In genomic region chr3:52705438-52705687, GRCh38 we compare ENCODE assay signal across 1 cellular context.
TF ChIP-seq lines count a peak whose summit lies in the region.

No MANE protein-coding gene starts in this region.

TF ChIP-seq in SK-N-SH, 30 proteins besides CTCF, POLR2A, EP300 and RAD21 (continued from another document):
- no peak for TF ChIP-seq ZBTB33 (IDR thresholded peaks at IDR 0.05; ENCODE audit: borderline replicate concordance, low read depth)
- TF ChIP-seq SIN3A (IDR thresholded peaks at IDR 0.05; ENCODE audit: borderline replicate concordance, low read depth, low read length) = no peak
- TF ChIP-seq MEF2A (IDR thresholded peaks at IDR 0.05; ENCODE audit: borderline replicate concordance, low read depth) = no peak
- TF ChIP-seq EZH2phosphoT487 (IDR thresholded peaks at IDR 0.05; ENCODE audit: borderline replicate concordance, low read depth) = no peak
- no peak for TF ChIP-seq FOSL2 (IDR thresholded peaks at IDR 0.05; ENCODE audit: borderline replicate concordance, low read depth)
- no peak for TF ChIP-seq POLR2AphosphoS5 (IDR thresholded peaks at IDR 0.05; ENCODE audit: low read depth, low read length)
- TF ChIP-seq TEAD4 (IDR thresholded peaks at IDR 0.05; ENCODE audit: borderline replicate concordance, insufficient read depth) = no peak
- no peak for TF ChIP-seq ELF1 (IDR thresholded peaks at IDR 0.05)
- TF ChIP-seq RXRA (IDR thresholded peaks at IDR 0.05; ENCODE audit: borderline replicate concordance, low read depth) = no peak
- TF ChIP-seq SMC3 (IDR thresholded peaks at IDR 0.05; ENCODE audit: low read depth, low read length) = no peak
- TF ChIP-seq, protein P1, sequence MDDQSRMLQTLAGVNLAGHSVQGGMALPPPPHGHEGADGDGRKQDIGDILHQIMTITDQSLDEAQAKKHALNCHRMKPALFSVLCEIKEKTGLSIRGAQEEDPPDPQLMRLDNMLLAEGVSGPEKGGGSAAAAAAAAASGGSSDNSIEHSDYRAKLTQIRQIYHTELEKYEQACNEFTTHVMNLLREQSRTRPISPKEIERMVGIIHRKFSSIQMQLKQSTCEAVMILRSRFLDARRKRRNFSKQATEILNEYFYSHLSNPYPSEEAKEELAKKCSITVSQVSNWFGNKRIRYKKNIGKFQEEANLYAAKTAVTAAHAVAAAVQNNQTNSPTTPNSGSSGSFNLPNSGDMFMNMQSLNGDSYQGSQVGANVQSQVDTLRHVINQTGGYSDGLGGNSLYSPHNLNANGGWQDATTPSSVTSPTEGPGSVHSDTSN (IDR thresholded peaks at IDR 0.05) = no peak
- TF ChIP-seq MAX (IDR thresholded peaks at IDR 0.05; ENCODE audit: low read depth) = no peak
- TF ChIP-seq IRF3 (IDR thresholded peaks at IDR 0.05; ENCODE audit: low read depth, low read length) = no peak
- TF ChIP-seq YY1 (IDR thresholded peaks at IDR 0.05; ENCODE audit: low read depth) = no peak
- no peak for TF ChIP-seq JUND (IDR thresholded peaks at IDR 0.05)
- no peak for TF ChIP-seq FOXM1 (IDR thresholded peaks at IDR 0.05; ENCODE audit: low read depth)
